Comparison of ENCODE assay signal across 25 cellular contexts in the genomic region with DNA sequence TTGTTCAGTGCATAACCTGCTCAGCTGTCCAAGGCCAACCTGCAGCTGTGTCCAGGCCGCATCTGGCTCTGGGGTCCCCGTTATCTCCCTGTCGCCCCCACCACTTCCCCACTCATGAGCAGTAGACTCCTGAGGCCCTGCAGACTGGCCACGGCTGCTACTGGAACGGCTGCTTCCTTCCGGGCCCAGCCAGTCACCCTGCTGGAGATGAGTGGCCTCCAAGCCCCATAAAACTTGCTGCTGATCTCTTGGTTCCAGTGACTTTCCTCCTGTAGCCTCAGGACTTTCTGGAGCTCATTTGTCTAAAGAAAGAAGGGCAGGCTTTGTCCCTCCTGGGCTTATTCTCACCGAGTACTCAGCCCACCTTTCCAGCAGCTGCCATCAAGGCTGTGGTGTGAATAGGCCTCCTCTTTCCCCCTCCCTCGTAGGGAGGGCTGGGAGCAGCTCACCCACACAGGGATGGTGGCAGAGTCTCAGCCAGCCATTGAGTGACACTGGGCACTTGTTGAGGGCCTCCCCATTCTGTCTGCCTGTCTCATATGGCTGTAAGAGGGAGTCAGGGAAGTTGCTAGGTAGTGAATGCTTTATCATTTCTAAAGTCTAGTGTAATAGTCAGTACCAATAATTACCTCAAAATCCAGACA.
"Had no signal": no experiment of that assay in that cellular context is flagged by ENCODE, and none has a peak within 500 bp of the region (broad histone marks: within the 10 kb centered on the region; RNA-seq: fewer than 3 reads in every experiment).

No MANE protein-coding gene starts in this region.

- H3K27me3 Mint-ChIP-seq: activated naive CD8-positive, alpha-beta T cell treated with anti-CD3 and anti-CD28 coated beads for 36 hours; memory B cell; naive thymus-derived CD4-positive, alpha-beta T cell had no signal

- H3K4me1 Mint-ChIP-seq: activated naive CD8-positive, alpha-beta T cell treated with anti-CD3 and anti-CD28 coated beads for 36 hours; memory B cell; naive thymus-derived CD4-positive, alpha-beta T cell; stimulated activated effector memory CD8-positive, alpha-beta T cell treated with anti-CD3 and anti-CD28 coated beads, Interleukin-12 subunit alpha, Interleukin-12 subunit beta, amount 100 ng/mL, for 72 hours had no signal

- H3K4me1 ChIP-seq: breast epithelium, heart right ventricle, prostate gland, upper lobe of left lung had no signal

- DNase-seq: activated CD4-positive, alpha-beta T cell treated with anti-CD3 and anti-CD28 coated beads, Interleukin-2, amount 50 U/mL, for 48 hours; activated CD8-positive, alpha-beta memory T cell treated with anti-CD3 and anti-CD28 coated beads, Interleukin-2, amount 50 U/mL, for 48 hours; activated naive CD4-positive, alpha-beta T cell treated with Interleukin-2 at 50 U/mL for 16 hours; activated naive CD8-positive, alpha-beta T cell treated with anti-CD3 and anti-CD28 coated beads for 36 hours; activated T-cell treated with anti-CD3 and anti-CD28 coated beads, Interleukin-2, amount 50 U/mL, for 4 hours; colonic mucosa; dorsolateral prefrontal cortex; heart right ventricle; left colon; naive thymus-derived CD4-positive, alpha-beta T cell; ovary; stimulated activated CD4-positive, alpha-beta T cell treated with anti-CD3 and anti-CD28 coated beads, Interleukin-2, amount 100 ng/mL, for 24 hours; T-helper 9 cell had no signal

- H3K27ac Mint-ChIP-seq: activated naive CD8-positive, alpha-beta T cell treated with anti-CD3 and anti-CD28 coated beads for 36 hours; activated T-helper 2 cell treated with anti-CD3 and anti-CD28 coated beads, Interferon-gamma antibody, Interleukin-2, Interleukin-4, amounts not matched to agents 10 μg/mL and 5 μg/mL and 100 μg/mL, durations not matched to agents 14 hours and 24 hours and 36 hours; memory B cell; naive thymus-derived CD4-positive, alpha-beta T cell; stimulated activated effector memory CD8-positive, alpha-beta T cell treated with anti-CD3 and anti-CD28 coated beads, Interleukin-12 subunit alpha, Interleukin-12 subunit beta, amount 100 ng/mL, for 72 hours; WTC11 had no signal

- H3K4me3 Mint-ChIP-seq: activated naive CD8-positive, alpha-beta T cell treated with anti-CD3 and anti-CD28 coated beads for 36 hours; activated T-cell treated with anti-CD3 and anti-CD28 coated beads, Interleukin-2, amount 50 U/mL, for 4 hours; memory B cell; naive thymus-derived CD4-positive, alpha-beta T cell; stimulated activated effector memory CD8-positive, alpha-beta T cell treated with anti-CD3 and anti-CD28 coated beads, Interleukin-12 subunit alpha, Interleukin-12 subunit beta, amount 100 ng/mL, for 72 hours; WTC11 had no signal

- H3K36me3 ChIP-seq: breast epithelium, colonic mucosa, heart right ventricle, neutrophil, ovary, prostate gland, thoracic aorta, upper lobe of left lung had no signal

- H3K9me3 Mint-ChIP-seq: activated naive CD8-positive, alpha-beta T cell treated with anti-CD3 and anti-CD28 coated beads for 36 hours; activated T-cell treated with anti-CD3 and anti-CD28 coated beads, Interleukin-2, amount 50 U/mL, for 4 hours; activated T-helper 2 cell treated with anti-CD3 and anti-CD28 coated beads, Interferon-gamma antibody, Interleukin-2, Interleukin-4, amounts not matched to agents 10 μg/mL and 5 μg/mL and 100 μg/mL, durations not matched to agents 14 hours and 24 hours and 36 hours; memory B cell; naive thymus-derived CD4-positive, alpha-beta T cell; stimulated activated effector memory CD8-positive, alpha-beta T cell treated with anti-CD3 and anti-CD28 coated beads, Interleukin-12 subunit alpha, Interleukin-12 subunit beta, amount 100 ng/mL, for 72 hours had no signal

- ATAC-seq: activated T-cell treated with anti-CD3 and anti-CD28 coated beads, Interleukin-2, amount 50 U/mL, for 4 hours; heart right ventricle; left colon; naive thymus-derived CD4-positive, alpha-beta T cell; stimulated activated effector memory CD8-positive, alpha-beta T cell treated with anti-CD3 and anti-CD28 coated beads, Interleukin-12 subunit alpha, Interleukin-12 subunit beta, amount 100 ng/mL, for 72 hours; WTC11 had no signal

- H3K36me3 Mint-ChIP-seq: activated naive CD8-positive, alpha-beta T cell treated with anti-CD3 and anti-CD28 coated beads for 36 hours; memory B cell; naive thymus-derived CD4-positive, alpha-beta T cell; stimulated activated effector memory CD8-positive, alpha-beta T cell treated with anti-CD3 and anti-CD28 coated beads, Interleukin-12 subunit alpha, Interleukin-12 subunit beta, amount 100 ng/mL, for 72 hours; WTC11 had no signal

- H3K27me3 ChIP-seq: breast epithelium, colonic mucosa, dorsolateral prefrontal cortex, heart right ventricle, neutrophil, ovary, upper lobe of left lung had no signal

- H3K9me3 ChIP-seq: breast epithelium, colonic mucosa, neutrophil, ovary, prostate gland, thoracic aorta, upper lobe of left lung had no signal

- H3K4me3 ChIP-seq: breast epithelium, colonic mucosa, dorsolateral prefrontal cortex, heart right ventricle, ovary, prostate gland, thoracic aorta, upper lobe of left lung had no signal

- FAIRE-seq: astrocyte, keratinocyte had no signal

- H3K27ac ChIP-seq: breast epithelium, colonic mucosa, dorsolateral prefrontal cortex, epithelial cell of prostate, heart right ventricle, neutrophil, ovary, prostate gland, thoracic aorta, upper lobe of left lung had no signal
